In the genomic region with DNA sequence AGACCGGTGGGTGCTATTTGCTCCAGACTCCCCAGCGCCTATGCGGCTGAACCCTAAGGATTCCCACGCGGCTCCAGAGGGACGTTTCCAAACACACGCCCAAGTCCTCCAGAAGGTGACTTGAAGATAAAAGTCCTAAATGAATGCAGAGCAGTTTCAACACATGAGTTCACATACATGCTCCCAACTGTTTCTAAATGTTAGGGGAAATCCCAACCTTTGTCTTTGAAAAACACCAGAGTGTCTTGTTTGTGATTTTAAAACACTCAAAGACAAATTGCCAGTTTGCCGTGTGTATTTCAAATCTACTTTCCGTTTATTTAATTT, we compare ENCODE assay signal across 23 cellular contexts.
A peak's percentile ranks its signal among the peaks of the same experiment; 100 is the strongest.
DNase-seq lines count a peak whose midpoint lies in the region; ATAC-seq, FAIRE-seq and TF ChIP-seq lines count a peak whose summit lies in the region.
"Had no signal": no experiment of that assay in that cellular context is flagged by ENCODE, and none has a peak within 500 bp of the region (broad histone marks: within the 10 kb centered on the region; RNA-seq: fewer than 3 reads in every experiment).

No MANE protein-coding gene starts in this region.

- in situ Hi-C loops in K562 (cut with MboI) (no loop called here), HAP-1 (cut with MboI; ENCODE audit: low sequenced_read_pairs) (no loop called here)

- no peaks in the 10 kb centered on the region for H3K9me1 ChIP-seq in K562 (ENCODE audit: control insufficient read depth, insufficient read depth, low read length)

- H3K27me3 ChIP-seq in K562 (ENCODE audit: control insufficient read depth in 2 of 2, insufficient read depth in 2 of 2, low read length in 2 of 2) (peaks cover 23 to 56% of the 10 kb centered on the region in 2 experiments), stomach (peaks cover 0 to 75% (median 17%) of the 10 kb centered on the region in 3 donors), HAP-1 (ENCODE audit: low read depth) (no peaks in the 10 kb centered on the region)
- H3K27me3 ChIP-seq: BE2C, BLaER1 had no signal

- H3K36me3 ChIP-seq in K562 (ENCODE audit: control insufficient read depth, insufficient read depth, low read length) (no peaks in the 10 kb centered on the region), stomach (no peaks in the 10 kb centered on the region), HAP-1 (replicated peaks) (no peaks in the 10 kb centered on the region)
- H3K36me3 ChIP-seq: BE2C, BLaER1 had no signal

- H3K4me1 Mint-ChIP-seq in activated T-helper 17 cell treated with anti-CD3 and anti-CD28 coated beads, Interleukin-2, amount 50 U/mL, for 72 hours: no peaks in the 10 kb centered on the region

- H3K9me3 ChIP-seq in K562 (replicated peaks; ENCODE audit: control insufficient read depth, insufficient read depth, low read depth, low read length) (no peaks in the 10 kb centered on the region), stomach (peaks cover 0 to 3% (median 0%) of the 10 kb centered on the region in 4 donors), HAP-1 (no peaks in the 10 kb centered on the region)
- H3K9me3 ChIP-seq: BE2C, BLaER1, Caco-2 had no signal

- POLR2A ChIA-PET in K562 (lab: Yijun Ruan, JAX): no interaction called here

- no peak overlapping the region for H2AFZ ChIP-seq in K562 (ENCODE audit: low read depth, low read length)

- no peaks in the 10 kb centered on the region for H4K20me1 ChIP-seq in K562 (replicated peaks; ENCODE audit: control insufficient read depth, insufficient read depth, low read length)
- H4K20me1 ChIP-seq: BLaER1 had no signal

- H3K27me3 Mint-ChIP-seq in activated T-helper 17 cell treated with anti-CD3 and anti-CD28 coated beads, Interleukin-2, amount 50 U/mL, for 72 hours: peaks cover 24% of the 10 kb centered on the region

- no peak for DNase-seq in K562 (ENCODE audit: extremely low read depth in 1 of 4, low spot score in 3 of 4)
- DNase-seq in mesenteric fat pad (ENCODE audit: low spot score): peak; percentile 73
- peak; percentile 18 for DNase-seq in stomach
- DNase-seq in HAP-1 (ENCODE audit: low spot score in 2 of 2): no peak
- no peak for DNase-seq in T-helper 1 cell
- DNase-seq: 8988T; ACHN; BE2C; C1 segment of cervical spinal cord; Caco-2; Calu3; CD4-positive, alpha-beta T cell; DMS79 treated with DMSO at 0.1 percent for 48 hours; GF-D8 had no signal

- H3K27ac ChIP-seq in C4-2B (peak overlapping the region; percentile 97), K562 (ENCODE audit: extremely low read depth, low read depth, low read length) (no peak overlapping the region), stomach (no peak overlapping the region)
- H3K27ac ChIP-seq: BLaER1 had no signal

- TF ChIP-seq POLR2A in K562 (conservative IDR thresholded peaks at IDR 0.05): no peak
- TF ChIP-seq POLR2A in stomach (IDR thresholded peaks at IDR 0.05): no peak

- H3K4me1 ChIP-seq in K562 (replicated peaks in 1 of 2; ENCODE audit: control insufficient read depth in 2 of 2, insufficient read depth in 2 of 2, low read length in 2 of 2): peaks cover 0 to 14% of the 10 kb centered on the region in 2 experiments; a peak in 3 of 5 replicates
- H3K4me1 ChIP-seq in stomach: no peaks in the 10 kb centered on the region
- no peaks in the 10 kb centered on the region for H3K4me1 ChIP-seq in HAP-1
- H3K4me1 ChIP-seq: BE2C, Caco-2 had no signal

- no TSS peak for BruUV-seq in K562 (replicated peaks; lab: Mats Ljungman, UMichigan)

- no peak overlapping the region for H3K27ac Mint-ChIP-seq in activated T-helper 17 cell treated with anti-CD3 and anti-CD28 coated beads, Interleukin-2, amount 50 U/mL, for 72 hours
- H3K27ac Mint-ChIP-seq: CD4-positive, alpha-beta T cell; CD8-positive, alpha-beta T cell had no signal

- H3K79me2 ChIP-seq in K562 (ENCODE audit: control insufficient read depth, insufficient read depth, low read length): no peaks in the 10 kb centered on the region

- TF ChIP-seq CTCF in C4-2B (conservative IDR thresholded peaks at IDR 0.05) (no peak), K562 (IDR thresholded peaks at IDR 0.05 in 2 of 3, conservative IDR thresholded peaks at IDR 0.05 in 1 of 3; ENCODE audit: insufficient read depth in 2 of 3, low read depth in 1 of 3, low read length in 3 of 3) (no peak), stomach (IDR thresholded peaks at IDR 0.05) (no peak)

- H3K4me3 ChIP-seq in K562: no peak overlapping the region
- H3K4me3 ChIP-seq in stomach: no peak overlapping the region
- H3K4me3 ChIP-seq in HAP-1: no peak overlapping the region
- H3K4me3 ChIP-seq: BLaER1 had no signal

- H3K36me3 Mint-ChIP-seq in activated T-helper 17 cell treated with anti-CD3 and anti-CD28 coated beads, Interleukin-2, amount 50 U/mL, for 72 hours (ENCODE audit: low read depth): no peaks in the 10 kb centered on the region
- H3K36me3 Mint-ChIP-seq: CD8-positive, alpha-beta T cell had no signal

- intact Hi-C loops in K562 (cut with micrococcal nuclease): loop anchor here (10.0 kb wide), 3 partner anchors 133 to 343 kb away; no protein-coding TSS in a partner anchor
- intact Hi-C loops in stomach (cut with DNase I; ENCODE audit: low total_unique reads): no loop called here

- no peak overlapping the region for H3K4me2 ChIP-seq in K562 (ENCODE audit: insufficient read depth, low read length)
- H3K4me2 ChIP-seq: BLaER1 had no signal

- no peak for FAIRE-seq in K562 (lab: Jason Lieb, UNC)
- FAIRE-seq: A204.1, D721Med, G401.6, GM12891, GM19239 had no signal

- WGBS in K562 (ENCODE audit: insufficient coverage, low coverage, missing lambda C conversion rate): 18% methylated on average over 9 of the region's 9 CpGs
- WGBS in stomach, 5 donors: 51 to 75% (median 70%) methylated on average over 8 to 9 of the region's 9 CpGs

- no peak overlapping the region for H3K9ac ChIP-seq in K562 (ENCODE audit: insufficient read depth in 1 of 2, low read depth in 2 of 2, low read length in 2 of 2)
- H3K9ac ChIP-seq: BLaER1 had no signal

- TF ChIP-seq EP300 in K562 (IDR thresholded peaks at IDR 0.05; ENCODE audit: low read length) (no peak), stomach (IDR thresholded peaks at IDR 0.05) (no peak)

- H3K4me3 Mint-ChIP-seq in activated T-helper 17 cell treated with anti-CD3 and anti-CD28 coated beads, Interleukin-2, amount 50 U/mL, for 72 hours: no peak overlapping the region
- H3K4me3 Mint-ChIP-seq: CD4-positive, alpha-beta T cell; CD8-positive, alpha-beta T cell had no signal

- ATAC-seq in K562: no peak
- no peak for ATAC-seq in activated T-helper 17 cell treated with anti-CD3 and anti-CD28 coated beads, Interleukin-2, amount 50 U/mL, for 72 hours (replicated peaks)
- ATAC-seq: CD8-positive, alpha-beta T cell had no signal

- no peaks in the 10 kb centered on the region for H3K9me3 Mint-ChIP-seq in activated T-helper 17 cell treated with anti-CD3 and anti-CD28 coated beads, Interleukin-2, amount 50 U/mL, for 72 hours
- H3K9me3 Mint-ChIP-seq: CD8-positive, alpha-beta T cell had no signal

- CTCF ChIA-PET in K562 (lab: Yijun Ruan, JAX; ENCODE audit: low intra/inter-chr PET ratio): no interaction called here

- no peak for TF ChIP-seq RAD21 in K562 (CRISPR knock-in tag; conservative IDR thresholded peaks at IDR 0.05 in 1 of 2, IDR thresholded peaks at IDR 0.05 in 1 of 2)

TF ChIP-seq in K562, 482 proteins besides CTCF, POLR2A, EP300 and RAD21:
- peak; percentile 91 for TF ChIP-seq MYNN (IDR thresholded peaks at IDR 0.05)
- no peak for TF ChIP-seq MYNN (CRISPR knock-in tag; IDR thresholded peaks at IDR 0.05)
- no peak for TF ChIP-seq ZNF445 (CRISPR knock-in tag; IDR thresholded peaks at IDR 0.05; ENCODE audit: low read depth)
- no peak for TF ChIP-seq MCM3 (IDR thresholded peaks at IDR 0.05)
- TF ChIP-seq, protein P1, sequence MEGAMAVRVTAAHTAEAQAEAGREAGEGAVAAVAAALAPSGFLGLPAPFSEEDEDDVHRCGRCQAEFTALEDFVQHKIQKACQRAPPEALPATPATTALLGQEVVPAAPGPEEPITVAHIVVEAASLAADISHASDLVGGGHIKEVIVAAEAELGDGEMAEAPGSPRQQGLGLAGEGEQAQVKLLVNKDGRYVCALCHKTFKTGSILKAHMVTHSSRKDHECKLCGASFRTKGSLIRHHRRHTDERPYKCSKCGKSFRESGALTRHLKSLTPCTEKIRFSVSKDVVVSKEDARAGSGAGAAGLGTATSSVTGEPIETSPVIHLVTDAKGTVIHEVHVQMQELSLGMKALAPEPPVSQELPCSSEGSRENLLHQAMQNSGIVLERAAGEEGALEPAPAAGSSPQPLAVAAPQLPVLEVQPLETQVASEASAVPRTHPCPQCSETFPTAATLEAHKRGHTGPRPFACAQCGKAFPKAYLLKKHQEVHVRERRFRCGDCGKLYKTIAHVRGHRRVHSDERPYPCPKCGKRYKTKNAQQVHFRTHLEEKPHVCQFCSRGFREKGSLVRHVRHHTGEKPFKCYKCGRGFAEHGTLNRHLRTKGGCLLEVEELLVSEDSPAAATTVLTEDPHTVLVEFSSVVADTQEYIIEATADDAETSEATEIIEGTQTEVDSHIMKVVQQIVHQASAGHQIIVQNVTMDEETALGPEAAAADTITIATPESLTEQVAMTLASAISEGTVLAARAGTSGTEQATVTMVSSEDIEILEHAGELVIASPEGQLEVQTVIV (CRISPR knock-in tag; IDR thresholded peaks at IDR 0.05; ENCODE audit: borderline replicate concordance): no peak

Comparison
In these comparisons a context has a peak if more than half of its experiments do, and no peak if none do; other contexts are left out.
1. DNase-seq: peak in mesenteric fat pad (single experiment) and stomach (single experiment); none in K562 (0 of 4), HAP-1 (0 of 2) and T-helper 1 cell (0 of 5).